Comparison of ENCODE assay signal across 20 cellular contexts in genomic region chr4:56305390-56305789, GRCh38.
A peak's percentile ranks its signal among the peaks of the same experiment; 100 is the strongest.
DNase-seq lines count a peak whose midpoint lies in the region; ATAC-seq, FAIRE-seq and TF ChIP-seq lines count a peak whose summit lies in the region.
"Had no signal": no experiment of that assay in that cellular context is flagged by ENCODE, and none has a peak within 500 bp of the region (broad histone marks: within the 10 kb centered on the region; RNA-seq: fewer than 3 reads in every experiment).

No MANE protein-coding gene starts in this region.

- H3K9me3 Mint-ChIP-seq in GM23338 (no peaks in the 10 kb centered on the region), endothelial cell (ENCODE audit: unreplicated experiment) (no peaks in the 10 kb centered on the region), neural crest cell (no peaks in the 10 kb centered on the region)
- H3K9me3 Mint-ChIP-seq: CD4-positive, alpha-beta T cell had no signal

- no peaks in the 10 kb centered on the region for H3K79me2 ChIP-seq in GM23338 (replicated peaks; ENCODE audit: insufficient read depth)

- no peaks in the 10 kb centered on the region for H3F3A ChIP-seq in GM23338 (replicated peaks; ENCODE audit: low read depth)

- TF ChIP-seq CTCF in GM23338 (conservative IDR thresholded peaks at IDR 0.05; ENCODE audit: low read depth in 2 of 2) (no peak), HEK293 (tag by site-specific recombination; IDR thresholded peaks at IDR 0.05) (no peak), endothelial cell (IDR thresholded peaks at IDR 0.05; ENCODE audit: unreplicated experiment) (no peak), neural crest cell (conservative IDR thresholded peaks at IDR 0.05) (no peak), GM13977 (IDR thresholded peaks at IDR 0.05; ENCODE audit: extremely low read depth, insufficient read depth, missing control alignments) (no peak), pancreas (IDR thresholded peaks at IDR 0.05) (no peak)

- H3K4me3 ChIP-seq in GM23338: no peak overlapping the region
- H3K4me3 ChIP-seq in HEK293 (ENCODE audit: low read depth, low read length): no peak overlapping the region
- no peak overlapping the region for H3K4me3 ChIP-seq in pancreas

- H3K27ac Mint-ChIP-seq in GM23338: 0 out of 2 replicates have a peak overlapping the region, but pooled peaks have one; percentile 38
- peak overlapping the region; percentile 52 for H3K27ac Mint-ChIP-seq in endothelial cell (ENCODE audit: unreplicated experiment)
- peak overlapping the region; percentile 69 for H3K27ac Mint-ChIP-seq in neural crest cell (ENCODE audit: unreplicated experiment)
- H3K27ac Mint-ChIP-seq: B cell; CD4-positive, alpha-beta T cell had no signal

- ATAC-seq in GM23338: no peak
- no peak for ATAC-seq in HG03342 (IDR thresholded peaks at IDR 0.05; ENCODE audit: unreplicated experiment)
- no peak for ATAC-seq in pancreas

- no peaks in the 10 kb centered on the region; the same call in 1 of the 2 replicates for H3K4me1 ChIP-seq in GM23338 (ENCODE audit: insufficient read depth)
- no peaks in the 10 kb centered on the region for H3K4me1 ChIP-seq in HEK293 (ENCODE audit: control insufficient read depth, insufficient read depth, low read length)
- no peaks in the 10 kb centered on the region for H3K4me1 ChIP-seq in pancreas

- CTCF ChIA-PET in HEK293 (lab: Yijun Ruan, JAX): no interaction called here

- no peak overlapping the region for H2AFZ ChIP-seq in GM23338

- H3K36me3 ChIP-seq in GM23338 (ENCODE audit: insufficient read depth) (no peaks in the 10 kb centered on the region), HEK293 (ENCODE audit: control insufficient read depth in 2 of 2, insufficient read depth in 1 of 2, low read length in 2 of 2) (no peaks in the 10 kb centered on the region), pancreas (no peaks in the 10 kb centered on the region)

- no peak overlapping the region for H3K4me2 ChIP-seq in GM23338

- peaks cover 9% of the 10 kb centered on the region for H3K4me1 Mint-ChIP-seq in GM23338
- no peaks in the 10 kb centered on the region for H3K4me1 Mint-ChIP-seq in endothelial cell (ENCODE audit: unreplicated experiment)
- peaks cover 14% of the 10 kb centered on the region for H3K4me1 Mint-ChIP-seq in neural crest cell

- intact Hi-C loops in pancreas (cut with DNase I): no loop called here

- no peak overlapping the region for H3K4me3 Mint-ChIP-seq in GM23338
- no peak overlapping the region for H3K4me3 Mint-ChIP-seq in endothelial cell (ENCODE audit: unreplicated experiment)
- H3K4me3 Mint-ChIP-seq in neural crest cell: no peak overlapping the region
- H3K4me3 Mint-ChIP-seq: B cell; CD4-positive, alpha-beta T cell had no signal

- POLR2A ChIA-PET in HEK293 (lab: Yijun Ruan, JAX): no interaction called here

- DNase-seq in GM23338 (ENCODE audit: low spot score): no peak
- DNase-seq in endothelial cell (ENCODE audit: low spot score): no peak
- DNase-seq in neural crest cell (ENCODE audit: low read depth, low spot score): no peak
- no peak for DNase-seq in GM13977 (ENCODE audit: low spot score)
- no peak for DNase-seq in pancreas
- DNase-seq: C1 segment of cervical spinal cord; Calu3; CD4-positive, alpha-beta T cell; DMS 273 treated with DMSO at 0.1 percent for 48 hours; DMS79 treated with DMSO at 0.1 percent for 48 hours; EL had no signal

- H3K27me3 ChIP-seq in GM23338 (ENCODE audit: insufficient read depth) (no peaks in the 10 kb centered on the region), pancreas (peaks cover 0 to 8% (median 0%) of the 10 kb centered on the region in 4 donors)

- H3K9me2 ChIP-seq in GM23338 (ENCODE audit: insufficient read depth): peaks cover 6% of the 10 kb centered on the region; the same call in 1 of the 2 replicates

- no peaks in the 10 kb centered on the region for H4K20me1 ChIP-seq in GM23338 (replicated peaks; ENCODE audit: insufficient read depth)

- no peak for FAIRE-seq in pancreas (lab: Jason Lieb, UNC)
- FAIRE-seq: A204.1, G401.6, GM12891, GM19239, H54, HTR-8/SVneo had no signal

- peaks cover 8% of the 10 kb centered on the region for H3K27me3 Mint-ChIP-seq in GM23338 (ENCODE audit: insufficient read depth, low read depth, poor library complexity)
- peaks cover 6% of the 10 kb centered on the region for H3K27me3 Mint-ChIP-seq in endothelial cell (ENCODE audit: unreplicated experiment)
- H3K27me3 Mint-ChIP-seq in neural crest cell (ENCODE audit: low read depth): no peaks in the 10 kb centered on the region
- H3K27me3 Mint-ChIP-seq: B cell had no signal

- in situ Hi-C loops in GM13977 (cut with MboI; ENCODE audit: low pct_unique_long_range_greater_than_20kb, low sequenced_read_pairs, unreplicated experiment): no loop called here

- H3K27ac ChIP-seq in GM23338 (ENCODE audit: low read depth): no peak overlapping the region
- H3K27ac ChIP-seq in HEK293 (ENCODE audit: extremely low read depth, low read depth, low read length): no peak overlapping the region
- no peak overlapping the region for H3K27ac ChIP-seq in pancreas

- WGBS in pancreas, 2 donors: 73 to 77% methylated on average over 1 of the region's 1 CpG

- H3K36me3 Mint-ChIP-seq in GM23338 (ENCODE audit: low read depth) (peaks cover 6% of the 10 kb centered on the region; the same call in 1 of the 3 replicates), endothelial cell (ENCODE audit: low read depth, unreplicated experiment) (peaks cover 18% of the 10 kb centered on the region), neural crest cell (ENCODE audit: low read depth) (no peaks in the 10 kb centered on the region)

- H3K9me3 ChIP-seq in HEK293 (ENCODE audit: control insufficient read depth, insufficient read depth, low read depth, low read length) (no peaks in the 10 kb centered on the region), pancreas (no peaks in the 10 kb centered on the region)

TF ChIP-seq in GM23338, 12 proteins besides CTCF, POLR2A, EP300 and RAD21 (continues in another document):
- TF ChIP-seq JUNB (IDR thresholded peaks at IDR 0.05; ENCODE audit: unreplicated experiment) (no peak), CREB1 (CRISPR knock-in tag; IDR thresholded peaks at IDR 0.05; ENCODE audit: low read depth) (no peak)

TF ChIP-seq in HEK293, 187 proteins besides CTCF, POLR2A, EP300 and RAD21:
- 0 out of 2 replicates have a peak, but pooled peaks have one; percentile 10 for TF ChIP-seq ZIC2 (tag by site-specific recombination; IDR thresholded peaks at IDR 0.05)
- no peak for TF ChIP-seq ZFP41 (tag by site-specific recombination; IDR thresholded peaks at IDR 0.05; ENCODE audit: borderline replicate concordance)
